28 cellular contexts compared by ENCODE assay signal in genomic region chr12:6796576-6796975, GRCh38. TPM values are rescaled to one million over a fixed set of nuclear protein-coding genes. Genes with fewer than 3 reads are reported as not detected.
DNase-seq lines count a peak whose midpoint lies in the region; ATAC-seq and TF ChIP-seq lines count a peak whose summit lies in the region.
"Had no signal": no experiment of that assay in that cellular context is flagged by ENCODE, and none has a peak within 500 bp of the region (broad histone marks: within the 10 kb centered on the region; RNA-seq: fewer than 3 reads in every experiment).

No MANE protein-coding gene starts in this region.

- H3K9me3 ChIP-seq in CD4-positive, alpha-beta T cell (ENCODE audit: control insufficient read depth, low read length), result no peaks in the 10 kb centered on the region
- H3K9me3 ChIP-seq in liver (ENCODE audit: control insufficient read depth in 4 of 4, low read length in 3 of 4) (no peaks in the 10 kb centered on the region), SK-N-SH (no peaks in the 10 kb centered on the region)
- H3K9me3 ChIP-seq: BE2C, MG63 had no signal

- CTCF ChIA-PET in CD4-positive, alpha-beta T cell (lab: Charles Lee), result interaction anchor here (0.5 to 1.1 kb wide), 2 partner anchors 18 to 107 kb away, joined by 3 to 5 read pairs; partner anchors contain the start of gene ZNF384
- CTCF ChIA-PET in SK-N-SH (lab: Yijun Ruan, JAX), result interaction anchor here (0.9 to 1.9 kb wide), 4 partner anchors 29 to 60 kb away, joined by 3 to 10 read pairs (median 6); partner anchors contain the start of gene MLF2

- H4K20me1 ChIP-seq in SK-N-SH (ENCODE audit: insufficient read depth), result no peaks in the 10 kb centered on the region

- POLR2A ChIA-PET in CD4-positive, alpha-beta T cell (lab: Charles Lee), result interaction anchor here (1.0 to 1.1 kb wide), 2 partner anchors 9 to 31 kb away, joined by 3 read pairs; partner anchors contain the start of gene PTMS
- POLR2A ChIA-PET in SK-N-SH (lab: Yijun Ruan, JAX), result no interaction called here

- no peak overlapping the region for H3K4me2 ChIP-seq in SK-N-SH
- H3K4me2 ChIP-seq: GM23338 had no signal

- peaks cover 74% of the 10 kb centered on the region for H3K36me3 Mint-ChIP-seq in activated CD4-positive, alpha-beta T cell treated with anti-CD3 and anti-CD28 coated beads, Interleukin-2, amount 10 ng/mL, durations not matched to agents 24 days and 14 days (ENCODE audit: low read depth)
- H3K36me3 Mint-ChIP-seq in CD4-positive, alpha-beta T cell (ENCODE audit: low read depth), result peaks cover 84% of the 10 kb centered on the region
- peaks cover 91% of the 10 kb centered on the region for H3K36me3 Mint-ChIP-seq in activated T-helper 17 cell treated with anti-CD3 and anti-CD28 coated beads, Interleukin-2, amount 50 U/mL, for 72 hours (ENCODE audit: low read depth)

- no peaks in the 10 kb centered on the region for H3K27me3 Mint-ChIP-seq in activated CD4-positive, alpha-beta T cell treated with anti-CD3 and anti-CD28 coated beads, Interleukin-2, amount 10 ng/mL, durations not matched to agents 24 days and 14 days
- H3K27me3 Mint-ChIP-seq in CD4-positive, alpha-beta T cell, result no peaks in the 10 kb centered on the region
- H3K27me3 Mint-ChIP-seq in activated T-helper 17 cell treated with anti-CD3 and anti-CD28 coated beads, Interleukin-2, amount 50 U/mL, for 72 hours, result no peaks in the 10 kb centered on the region

- H3K4me1 Mint-ChIP-seq in activated CD4-positive, alpha-beta T cell treated with anti-CD3 and anti-CD28 coated beads, Interleukin-2, amount 10 ng/mL, durations not matched to agents 24 days and 14 days, result peaks cover 54% of the 10 kb centered on the region
- H3K4me1 Mint-ChIP-seq in CD4-positive, alpha-beta T cell (ENCODE audit: low read depth), result peaks cover 68% of the 10 kb centered on the region
- H3K4me1 Mint-ChIP-seq in activated T-helper 17 cell treated with anti-CD3 and anti-CD28 coated beads, Interleukin-2, amount 50 U/mL, for 72 hours, result peaks cover 41% of the 10 kb centered on the region

- H3K36me3 ChIP-seq in liver (ENCODE audit: control insufficient read depth in 4 of 4, insufficient read depth in 3 of 4, low read depth in 1 of 4, low read length in 3 of 4), result no peaks in the 10 kb centered on the region
- no peaks in the 10 kb centered on the region for H3K36me3 ChIP-seq in SK-N-SH (replicated peaks in 1 of 2; ENCODE audit: control insufficient read depth in 1 of 2, insufficient read depth in 2 of 2, low read length in 1 of 2)
- H3K36me3 ChIP-seq: BE2C, MG63 had no signal

- H3K27me3 ChIP-seq in CD4-positive, alpha-beta T cell (ENCODE audit: control insufficient read depth, insufficient read depth, low read length), result no peaks in the 10 kb centered on the region
- no peaks in the 10 kb centered on the region for H3K27me3 ChIP-seq in liver (ENCODE audit: control insufficient read depth in 4 of 4, insufficient read depth in 4 of 4, low read length in 3 of 4)
- H3K27me3 ChIP-seq in SK-N-SH (ENCODE audit: insufficient read depth), result no peaks in the 10 kb centered on the region
- H3K27me3 ChIP-seq: BE2C, MG63 had no signal

- no peak overlapping the region for H3K27ac ChIP-seq in CD4-positive, alpha-beta T cell (ENCODE audit: low read depth, low read length)
- H3K27ac ChIP-seq in liver (ENCODE audit: low read depth in 1 of 2, low read length in 2 of 2) (no peak overlapping the region), SK-N-SH (ENCODE audit: low read depth in 2 of 2, low read length in 1 of 2) (no peak overlapping the region)

- H3K4me3 ChIP-seq in liver (ENCODE audit: low read depth in 1 of 3, low read length in 3 of 3), result no peak overlapping the region
- H3K4me3 ChIP-seq in SK-N-SH (ENCODE audit: low read depth in 2 of 2, low read length in 1 of 2), result no peak overlapping the region
- H3K4me3 ChIP-seq: GM23338, MG63 had no signal

- no peaks in the 10 kb centered on the region for H3K9me2 ChIP-seq in SK-N-SH

- no peak for TF ChIP-seq EP300 in SK-N-SH (IDR thresholded peaks at IDR 0.05; ENCODE audit: borderline replicate concordance in 1 of 2, low read depth in 1 of 2, low read length in 1 of 2)

- H2AFZ ChIP-seq in SK-N-SH (ENCODE audit: low read depth), result no peak overlapping the region
- H2AFZ ChIP-seq: GM23338 had no signal

- no peak overlapping the region for H3K9ac ChIP-seq in liver (ENCODE audit: low read depth in 1 of 2, low read length in 2 of 2)
- H3K9ac ChIP-seq in SK-N-SH, result no peak overlapping the region

- 73% methylated on average over 4 of the region's 4 CpGs for WGBS in liver
- 69% methylated on average over 4 of the region's 4 CpGs for WGBS in SK-N-SH (ENCODE audit: low lambda C conversion rate)

- peak overlapping the region; percentile 11 for H3K27ac Mint-ChIP-seq in activated CD4-positive, alpha-beta T cell treated with anti-CD3 and anti-CD28 coated beads, Interleukin-2, amount 10 ng/mL, durations not matched to agents 24 days and 14 days
- peak overlapping the region; percentile 47 for H3K27ac Mint-ChIP-seq in CD4-positive, alpha-beta T cell
- peak overlapping the region; percentile 16 for H3K27ac Mint-ChIP-seq in activated T-helper 17 cell treated with anti-CD3 and anti-CD28 coated beads, Interleukin-2, amount 50 U/mL, for 72 hours
- H3K27ac Mint-ChIP-seq: GM23338, H9 had no signal

- ATAC-seq in CD4-positive, alpha-beta T cell (ENCODE audit: poor library complexity), result no peak
- no peak for ATAC-seq in activated T-helper 17 cell treated with anti-CD3 and anti-CD28 coated beads, Interleukin-2, amount 50 U/mL, for 72 hours (replicated peaks)
- ATAC-seq in HG03108 (IDR thresholded peaks at IDR 0.05; ENCODE audit: unreplicated experiment), result no peak
- ATAC-seq: GM23338, Panc1 had no signal

- H3K9me3 Mint-ChIP-seq in activated CD4-positive, alpha-beta T cell treated with anti-CD3 and anti-CD28 coated beads, Interleukin-2, amount 10 ng/mL, durations not matched to agents 24 days and 14 days, result no peaks in the 10 kb centered on the region
- H3K9me3 Mint-ChIP-seq in CD4-positive, alpha-beta T cell, result no peaks in the 10 kb centered on the region
- no peaks in the 10 kb centered on the region for H3K9me3 Mint-ChIP-seq in activated T-helper 17 cell treated with anti-CD3 and anti-CD28 coated beads, Interleukin-2, amount 50 U/mL, for 72 hours
- H3K9me3 Mint-ChIP-seq: GM23338, H9 had no signal

- H3F3A ChIP-seq in SK-N-SH (replicated peaks; ENCODE audit: insufficient read depth), result no peaks in the 10 kb centered on the region

- TF ChIP-seq CTCF in CD4-positive, alpha-beta T cell (IDR thresholded peaks at IDR 0.05), result no peak
- TF ChIP-seq CTCF in liver (IDR thresholded peaks at IDR 0.05; ENCODE audit: low read depth, low read length, missing input control) (no peak), SK-N-SH (IDR thresholded peaks at IDR 0.05) (no peak)

- DNase-seq in activated CD4-positive, alpha-beta T cell treated with anti-CD3 and anti-CD28 coated beads, Interleukin-2, amount 10 ng/mL, durations not matched to agents 24 days and 14 days, result no peak
- no peak for DNase-seq in activated CD4-positive, alpha-beta T cell treated with anti-CD3 and anti-CD28 coated beads, Interleukin-2, amount 50 U/mL, for 1 hour
- no peak for DNase-seq in CD4-positive, alpha-beta T cell
- DNase-seq in T-helper 9 cell (no peak), SK-N-SH (no peak)
- DNase-seq: 8988T, ACHN, BE2C, DMS53, H9, IMR-90, KG1, MG63, NCI-H1105 treated with DMSO at 0.1 percent for 48 hours, NCI-H146, NCI-H1930, NCI-H2107, NCI-H446, NCI-H524 treated with DMSO at 0.1 percent for 48 hours, NCI-H774, SHP77 treated with DMSO at 0.1 percent for 48 hours had no signal

- no peak for TF ChIP-seq RAD21 in liver (IDR thresholded peaks at IDR 0.05)
- TF ChIP-seq RAD21 in SK-N-SH (IDR thresholded peaks at IDR 0.05; ENCODE audit: low read length), result no peak

- H3K4me1 ChIP-seq in liver (ENCODE audit: control insufficient read depth in 4 of 4, insufficient read depth in 4 of 4, low read length in 3 of 4) (peaks cover 0 to 15% (median 4%) of the 10 kb centered on the region in 4 donors), SK-N-SH (ENCODE audit: control insufficient read depth in 1 of 2, insufficient read depth in 2 of 2, low read depth in 1 of 2, low read length in 1 of 2) (peaks cover 0 to 9% of the 10 kb centered on the region in 2 experiments; a peak in 1 of 4 replicates)
- H3K4me1 ChIP-seq: BE2C had no signal

- intact Hi-C loops in activated CD4-positive, alpha-beta T cell treated with anti-CD3 and anti-CD28 coated beads, Interleukin-2, amount 10 ng/mL, durations not matched to agents 24 days and 14 days (cut with micrococcal nuclease), result no loop called here
- intact Hi-C loops in CD4-positive, alpha-beta T cell (cut with DNase I, micrococcal nuclease), result no loop called here

- no peaks in the 10 kb centered on the region for H3K79me2 ChIP-seq in SK-N-SH (ENCODE audit: insufficient read depth)

- no peak overlapping the region for H3K4me3 Mint-ChIP-seq in activated CD4-positive, alpha-beta T cell treated with anti-CD3 and anti-CD28 coated beads, Interleukin-2, amount 10 ng/mL, durations not matched to agents 24 days and 14 days
- H3K4me3 Mint-ChIP-seq in CD4-positive, alpha-beta T cell, result no peak overlapping the region
- peak overlapping the region; percentile 6 for H3K4me3 Mint-ChIP-seq in activated T-helper 17 cell treated with anti-CD3 and anti-CD28 coated beads, Interleukin-2, amount 50 U/mL, for 72 hours
- H3K4me3 Mint-ChIP-seq: CD14-positive monocyte, GM23338, H9 had no signal

RNA-seq across cellular contexts. Expression of gene CD4, which starts 7.2 kb away (rescaled TPM):
- total RNA-seq in activated CD4-positive, alpha-beta T cell treated with anti-CD3 and anti-CD28 coated beads, Interleukin-2, amount 10 ng/mL, durations not matched to agents 24 days and 14 days, result 264 and 271 TPM in 2 replicates
- 100 to 1,000 TPM; 134 to 136 TPM for total RNA-seq in CD4-positive, alpha-beta T cell
- total RNA-seq in activated T-helper 17 cell treated with anti-CD3 and anti-CD28 coated beads, Interleukin-2, amount 50 U/mL, for 72 hours, result 100 to 1,000 TPM; 224 to 261 TPM
- total RNA-seq in liver, result 10 to 100 TPM; 22.5 to 44.8 TPM
- polyA plus RNA-seq in liver, result 10 to 100 TPM; 15.9 to 41.5 TPM
- polyA plus RNA-seq in SK-N-SH (2012; rRNA removed), result 0.02 TPM in 1 of 2 replicates, not detected in the other
- 0.01 TPM in 2 replicates for polyA plus RNA-seq in SK-N-SH (2012; cell fraction: cytosol; rRNA removed)
- polyA plus RNA-seq in SK-N-SH (2012; cell fraction: nucleus; rRNA removed), result not detected in 2 replicates
- total RNA-seq: Daoy had no signal

RNA-seq across cellular contexts. Expression of gene LAG3, which starts 24.3 kb away (rescaled TPM):
- 253 and 269 TPM in 2 replicates for total RNA-seq in activated CD4-positive, alpha-beta T cell treated with anti-CD3 and anti-CD28 coated beads, Interleukin-2, amount 10 ng/mL, durations not matched to agents 24 days and 14 days
- total RNA-seq in CD4-positive, alpha-beta T cell, result 1 to 10 TPM in 1 of 2 experiments, under 1 TPM in 1; 0.82 to 1.4 TPM
- 100 to 1,000 TPM in 1 of 2 donors, 10 to 100 TPM in 1; 45.6 to 206 TPM for total RNA-seq in activated T-helper 17 cell treated with anti-CD3 and anti-CD28 coated beads, Interleukin-2, amount 50 U/mL, for 72 hours
- total RNA-seq in liver, result under 1 TPM; 0.14 to 0.42 TPM
- polyA plus RNA-seq in liver (1 to 10 TPM in 1 of 2 donors, under 1 TPM in 1; 0.53 to 1.2 TPM), SK-N-SH (2012; rRNA removed) (0.72 and 1.1 TPM in 2 replicates)
- 0.14 and 0.21 TPM in 2 replicates for polyA plus RNA-seq in SK-N-SH (2012; cell fraction: cytosol; rRNA removed)
- 7.2 and 9.8 TPM in 2 replicates for polyA plus RNA-seq in SK-N-SH (2012; cell fraction: nucleus; rRNA removed)
- total RNA-seq: Daoy, IMR-90 had no signal
- polyA plus RNA-seq: CD14-positive monocyte had no signal

RNA-seq across cellular contexts. Expression of gene GPR162, which starts 25.0 kb away (rescaled TPM):
- 0.21 and 0.43 TPM in 2 replicates for total RNA-seq in activated CD4-positive, alpha-beta T cell treated with anti-CD3 and anti-CD28 coated beads, Interleukin-2, amount 10 ng/mL, durations not matched to agents 24 days and 14 days
- not detected for total RNA-seq in CD4-positive, alpha-beta T cell
- under 1 TPM; 0.15 to 0.37 TPM for total RNA-seq in activated T-helper 17 cell treated with anti-CD3 and anti-CD28 coated beads, Interleukin-2, amount 50 U/mL, for 72 hours
- 1 to 10 TPM in 1 of 2 donors, under 1 TPM in 1; 0.59 to 2.1 TPM for total RNA-seq in liver
- polyA plus RNA-seq in liver (1 to 10 TPM; 1.4 to 2.4 TPM), SK-N-SH (2012; rRNA removed) (16.4 and 18.6 TPM in 2 replicates)
- polyA plus RNA-seq in SK-N-SH (2012; cell fraction: cytosol; rRNA removed), result 7.0 and 10.6 TPM in 2 replicates
- polyA plus RNA-seq in SK-N-SH (2012; cell fraction: nucleus; rRNA removed), result 32.2 and 35.7 TPM in 2 replicates

RNA-seq across cellular contexts. Expression of gene PTMS, which starts 30.4 kb away (rescaled TPM):
- total RNA-seq in activated CD4-positive, alpha-beta T cell treated with anti-CD3 and anti-CD28 coated beads, Interleukin-2, amount 10 ng/mL, durations not matched to agents 24 days and 14 days, result 245 and 267 TPM in 2 replicates
- total RNA-seq in CD4-positive, alpha-beta T cell, result 1 to 10 TPM; 1.5 to 1.9 TPM
- total RNA-seq in activated T-helper 17 cell treated with anti-CD3 and anti-CD28 coated beads, Interleukin-2, amount 50 U/mL, for 72 hours, result 100 to 1,000 TPM in 1 of 2 donors, 10 to 100 TPM in 1; 71.3 to 161 TPM
- total RNA-seq in liver, result 100 to 1,000 TPM in 1 of 2 donors, 10 to 100 TPM in 1; 26.3 to 106 TPM
- polyA plus RNA-seq in liver (100 to 1,000 TPM; 103 to 261 TPM), SK-N-SH (2012; rRNA removed) (391 and 661 TPM in 2 replicates)
- 526 and 613 TPM in 2 replicates for polyA plus RNA-seq in SK-N-SH (2012; cell fraction: cytosol; rRNA removed)
- polyA plus RNA-seq in SK-N-SH (2012; cell fraction: nucleus; rRNA removed), result 247 and 291 TPM in 2 replicates

RNA-seq across cellular contexts. Expression of gene P3H3, which starts 31.6 kb away (rescaled TPM):
- 4.1 and 4.7 TPM in 2 replicates for total RNA-seq in activated CD4-positive, alpha-beta T cell treated with anti-CD3 and anti-CD28 coated beads, Interleukin-2, amount 10 ng/mL, durations not matched to agents 24 days and 14 days
- total RNA-seq in CD4-positive, alpha-beta T cell, result 1 to 10 TPM; 2.5 to 4.1 TPM
- total RNA-seq in activated T-helper 17 cell treated with anti-CD3 and anti-CD28 coated beads, Interleukin-2, amount 50 U/mL, for 72 hours, result 1 to 10 TPM in 1 of 2 donors, not detected in 1; 1.1 TPM
- 1 to 10 TPM; 1.5 to 1.9 TPM for total RNA-seq in liver
- 1 to 10 TPM in 1 of 2 donors, under 1 TPM in 1; 0.42 to 1.7 TPM for polyA plus RNA-seq in liver
- polyA plus RNA-seq in SK-N-SH (2012; rRNA removed), result 49.5 and 74.6 TPM in 2 replicates
- polyA plus RNA-seq in SK-N-SH (2012; cell fraction: cytosol; rRNA removed), result 27.5 and 38.8 TPM in 2 replicates
- polyA plus RNA-seq in SK-N-SH (2012; cell fraction: nucleus; rRNA removed), result 144 and 192 TPM in 2 replicates
- polyA plus RNA-seq: CD14-positive monocyte had no signal

Comparison
In these comparisons a context has a peak if more than half of its experiments do, and no peak if none do; other contexts are left out.
1. RNA of gene LAG3, which starts 24.3 kb away (total RNA-seq): 253 to 269 TPM in activated CD4-positive, alpha-beta T cell treated with anti-CD3 and anti-CD28 coated beads, Interleukin-2, amount 10 ng/mL, durations not matched to agents 24 days and 14 days and 45.6 to 206 TPM in activated T-helper 17 cell treated with anti-CD3 and anti-CD28 coated beads, Interleukin-2, amount 50 U/mL, for 72 hours; 0.82 to 1.4 TPM in CD4-positive, alpha-beta T cell and 0.14 to 0.42 TPM in liver; every median in the first group is over 10 times any median in the second.
2. Peak in every context shown above with its lines, with median percentiles within 50 percentile points of each other: H3K27ac Mint-ChIP-seq.